Comparison of ENCODE assay signal across 8 cellular contexts in genomic region chr19:3507371-3508120, GRCh38. TPM values are rescaled to one million over a fixed set of nuclear protein-coding genes. Genes with fewer than 3 reads are reported as not detected.
DNase-seq lines count a peak whose midpoint lies in the region; ATAC-seq lines count a peak whose summit lies in the region.

No MANE protein-coding gene starts in this region.

- no peak overlapping the region for H2BK15ac ChIP-seq in neuronal stem cell (ENCODE audit: low read length)

- peak overlapping the region; percentile 77 for H3K4me3 ChIP-seq in HUES48 (ENCODE audit: low read depth, low read length)
- peak overlapping the region; percentile 86 to 98 for H3K4me3 ChIP-seq in esophagus (ENCODE audit: low read depth in 1 of 2, low read length in 2 of 2)
- H3K4me3 ChIP-seq in neuronal stem cell (ENCODE audit: low read length in 2 of 2), result peak overlapping the region; percentile 90 to 92

- H3K4me2 ChIP-seq in neuronal stem cell (ENCODE audit: insufficient read depth, low read length, poor library complexity, severe bottlenecking), result peak overlapping the region; percentile 99

- H3K18ac ChIP-seq in neuronal stem cell (ENCODE audit: low read length), result peak overlapping the region; percentile 64

- H2AFZ ChIP-seq in neuronal stem cell (ENCODE audit: low read length), result no peak overlapping the region

- H3K9me3 ChIP-seq in HUES48 (ENCODE audit: control insufficient read depth, insufficient read depth, low read length), result no peaks in the 10 kb centered on the region
- H3K9me3 ChIP-seq in esophagus (ENCODE audit: control insufficient read depth in 2 of 2, insufficient read depth in 1 of 2, low read depth in 1 of 2, low read length in 1 of 2), result peaks cover 0 to 2% of the 10 kb centered on the region in 2 donors
- no peaks in the 10 kb centered on the region for H3K9me3 ChIP-seq in neuronal stem cell (replicated peaks in 1 of 2; ENCODE audit: control insufficient read depth in 2 of 2, insufficient read depth in 1 of 2, low read depth in 1 of 2, low read length in 2 of 2)

- no peak for ATAC-seq in HG03432 (IDR thresholded peaks at IDR 0.05; ENCODE audit: unreplicated experiment)

- H3K9ac ChIP-seq in HUES48 (ENCODE audit: low read depth, low read length) (no peak overlapping the region), neuronal stem cell (ENCODE audit: low read depth, low read length, poor library complexity) (peak overlapping the region; percentile 99)

- no peak overlapping the region for H4K91ac ChIP-seq in neuronal stem cell (ENCODE audit: low read depth, low read length, poor library complexity)

- no peak overlapping the region for H2BK5ac ChIP-seq in neuronal stem cell (ENCODE audit: low read length)

- H3K27me3 ChIP-seq in HUES48 (ENCODE audit: control insufficient read depth, insufficient read depth, low read length) (no peaks in the 10 kb centered on the region), esophagus (ENCODE audit: control insufficient read depth in 1 of 2, insufficient read depth in 2 of 2, low read length in 2 of 2) (no peaks in the 10 kb centered on the region), neuronal stem cell (ENCODE audit: control insufficient read depth in 3 of 3, insufficient read depth in 3 of 3, low read depth in 1 of 3, low read length in 3 of 3) (no peaks in the 10 kb centered on the region)

- DNase-seq in activated CD4-positive, alpha-beta T cell treated with anti-CD3 and anti-CD28 coated beads, Interleukin-2, amount 50 U/mL, for 48 hours, result peak; percentile 38 to 57
- DNase-seq in neuronal stem cell (ENCODE audit: low spot score) (no peak), hepatic stellate cell (ENCODE audit: low spot score) (no peak), NCI-H1105 treated with DMSO at 0.1 percent for 48 hours (lab: John Stamatoyannopoulos, UW) (no peak), NCI-H1092 (lab: John Stamatoyannopoulos, UW) (no peak)

- peak overlapping the region; percentile 58 for H3K27ac ChIP-seq in HUES48 (ENCODE audit: low read depth, low read length)
- peak overlapping the region; percentile 86 to 99 for H3K27ac ChIP-seq in esophagus (ENCODE audit: low read depth in 2 of 2, low read length in 1 of 2)
- no peak overlapping the region for H3K27ac ChIP-seq in neuronal stem cell (replicated peaks; ENCODE audit: low read length)

- H3K36me3 ChIP-seq in HUES48 (ENCODE audit: control insufficient read depth, insufficient read depth, low read length) (peaks cover 12% of the 10 kb centered on the region), esophagus (ENCODE audit: control insufficient read depth in 2 of 2, insufficient read depth in 2 of 2, low read length in 1 of 2) (peaks cover 4 to 11% of the 10 kb centered on the region in 2 donors), neuronal stem cell (replicated peaks in 1 of 2; ENCODE audit: control insufficient read depth in 2 of 2, insufficient read depth in 2 of 2, low read length in 2 of 2) (peaks cover 20 to 47% of the 10 kb centered on the region in 2 donors)

- H3K14ac ChIP-seq in neuronal stem cell (ENCODE audit: low read length), result peak overlapping the region; percentile 44

- 0 out of 2 replicates have a peak, but pooled peaks cover 2% of the 10 kb centered on the region for H3K4me1 ChIP-seq in HUES48 (ENCODE audit: control insufficient read depth, insufficient read depth, low read length)
- H3K4me1 ChIP-seq in esophagus (ENCODE audit: control insufficient read depth in 2 of 2, insufficient read depth in 2 of 2, low read length in 1 of 2), result peaks cover 7 to 17% of the 10 kb centered on the region in 2 donors
- H3K4me1 ChIP-seq in neuronal stem cell (ENCODE audit: control insufficient read depth in 2 of 2, insufficient read depth in 1 of 2, low read depth in 1 of 2, low read length in 2 of 2), result peaks cover 9 to 13% of the 10 kb centered on the region in 2 donors

- 26 to 27% methylated on average over 31 of the region's 31 CpGs for WGBS in esophagus, 2 donors
- whole genome bisulfite sequencing in neuronal stem cell (ENCODE audit: extremely low coverage in 2 of 2, insufficient read length in 2 of 2, insufficient replicate concordance in 1 of 2), 2 donors, result no CpG with 5 or more reads among the region's 31 CpGs

- H2BK120ac ChIP-seq in neuronal stem cell (ENCODE audit: low read depth, low read length), result no peak overlapping the region

- peak overlapping the region; percentile 46 for H2AK5ac ChIP-seq in neuronal stem cell (ENCODE audit: low read depth, low read length)

- H3K23ac ChIP-seq in neuronal stem cell (ENCODE audit: low read depth, low read length, poor library complexity), result peak overlapping the region; percentile 85

- no peak overlapping the region for H4K8ac ChIP-seq in neuronal stem cell (ENCODE audit: low read depth, low read length)

- H3K4ac ChIP-seq in neuronal stem cell (ENCODE audit: low read length), result no peak overlapping the region

- H2BK12ac ChIP-seq in neuronal stem cell (ENCODE audit: low read length), result no peak overlapping the region

- H3K79me1 ChIP-seq in neuronal stem cell (ENCODE audit: low read depth, low read length), result peaks cover 47% of the 10 kb centered on the region

RNA-seq across cellular contexts. Expression of gene FZR1, which starts 1.4 kb away (rescaled TPM):
- 10 to 100 TPM; 23.0 to 28.0 TPM for polyA plus RNA-seq in esophagus
- polyA plus RNA-seq in neuronal stem cell (2013, experiment 1 of 2), result 41.4 TPM
- 37.0 TPM for polyA plus RNA-seq in neuronal stem cell (2013, experiment 2 of 2)

RNA-seq across cellular contexts. Expression of gene DOHH, which starts 7.1 kb away (rescaled TPM):
- 10 to 100 TPM; 14.9 to 16.7 TPM for polyA plus RNA-seq in esophagus
- polyA plus RNA-seq in neuronal stem cell (2013, experiment 1 of 2), result 3.9 TPM
- polyA plus RNA-seq in neuronal stem cell (2013, experiment 2 of 2), result 3.7 TPM

RNA-seq across cellular contexts. Expression of gene SMIM44, which starts 24.3 kb away (rescaled TPM):
- not detected for polyA plus RNA-seq in esophagus
- not detected for polyA plus RNA-seq in neuronal stem cell (2013, experiment 1 of 2)
- not detected for polyA plus RNA-seq in neuronal stem cell (2013, experiment 2 of 2)

RNA-seq across cellular contexts. Expression of gene SMIM24, which starts 27.2 kb away (rescaled TPM):
- polyA plus RNA-seq in esophagus, result under 1 TPM; 0.02 to 0.29 TPM
- polyA plus RNA-seq in neuronal stem cell (2013, experiment 1 of 2), result 1.5 TPM
- 1.3 TPM for polyA plus RNA-seq in neuronal stem cell (2013, experiment 2 of 2)

RNA-seq across cellular contexts. Expression of gene TEKTIP1, which starts 31.4 kb away (rescaled TPM):
- polyA plus RNA-seq in esophagus, result under 1 TPM; 0.08 to 0.41 TPM
- polyA plus RNA-seq in neuronal stem cell (2013, experiment 1 of 2), result 0.07 TPM
- 0.07 TPM for polyA plus RNA-seq in neuronal stem cell (2013, experiment 2 of 2)

Comparison
In these comparisons a context has a peak if more than half of its experiments do, and no peak if none do; other contexts are left out.
1. DNase-seq: peak in activated CD4-positive, alpha-beta T cell treated with anti-CD3 and anti-CD28 coated beads, Interleukin-2, amount 50 U/mL, for 48 hours (2 of 2); none in neuronal stem cell (single experiment), hepatic stellate cell (single experiment), NCI-H1105 treated with DMSO at 0.1 percent for 48 hours (single experiment) and NCI-H1092 (single experiment).
2. Peak in every context shown above with its lines, with median percentiles within 50 percentile points of each other: H3K4me3 ChIP-seq.